Comparison of ENCODE assay signal across 6 cellular contexts in genomic region chr4:104986306-104986705, GRCh38.
"Had no signal": no experiment of that assay in that cellular context is flagged by ENCODE, and none has a peak within 500 bp of the region (broad histone marks: within the 10 kb centered on the region; RNA-seq: fewer than 3 reads in every experiment).

No MANE protein-coding gene starts in this region.

- DNase-seq: H9, HCEC 1CT, IMR-90, KG1 had no signal

- H3K4me3 ChIP-seq: GM23338, K562 had no signal
